8 cellular contexts compared by ENCODE assay signal in genomic region chr17:79992657-79993389, GRCh38. TPM values are rescaled to one million over a fixed set of nuclear protein-coding genes. Genes with fewer than 3 reads are reported as not detected.
DNase-seq lines count a peak whose midpoint lies in the region; ATAC-seq, FAIRE-seq and TF ChIP-seq lines count a peak whose summit lies in the region.

No MANE protein-coding gene starts in this region.

- no peaks in the 10 kb centered on the region for H3K9me2 ChIP-seq in PC-3 (replicated peaks; ENCODE audit: low read length)

- H3K27ac ChIP-seq in PC-3 (ENCODE audit: low read length) (no peak overlapping the region), epithelial cell of prostate (peak overlapping the region; percentile 96), pancreas (peak overlapping the region; percentile 13 to 47 (median 42))

- POLR2A ChIA-PET in PC-3 (lab: Charles Lee; ENCODE audit: unreplicated experiment) = interaction anchor here (0.6 kb wide), 1 partner anchor 267 kb away, joined by 3 read pairs; no protein-coding TSS in a partner anchor

- DNase-seq in DMS79 treated with DMSO at 0.1 percent for 48 hours (lab: John Stamatoyannopoulos, UW) (peak; percentile 30), DMS79 (lab: John Stamatoyannopoulos, UW) (no peak), PC-3 (no peak), epithelial cell of prostate (ENCODE audit: low read depth, low spot score) (no peak), pancreas (no peak), dedifferentiated amniotic fluid mesenchymal stem cell (ENCODE audit: extremely low spot score) (no peak), D721Med (ENCODE audit: insufficient read length, low spot score) (no peak)

- intact Hi-C loops in PC-3 (cut with micrococcal nuclease) = loop anchor here (1.0 to 5.0 kb wide), 3 partner anchors 76 to 241 kb away; no protein-coding TSS in a partner anchor
- intact Hi-C loops in pancreas (cut with DNase I) = loop anchor here in 1 of 3 donors (5.0 kb wide), 2 partner anchors 186 to 201 kb away; no protein-coding TSS in a partner anchor

- CTCF ChIA-PET in PC-3 (lab: Charles Lee) = interaction anchor here (0.6 to 1.3 kb wide), 4 partner anchors 149 to 204 kb away, joined by 3 to 9 read pairs (median 6); partner anchors contain the start of gene CBX4

- H3K4me2 ChIP-seq in PC-3 (ENCODE audit: low read length) = peak overlapping the region; percentile 96

- H3K27me3 ChIP-seq in PC-3 (ENCODE audit: low read length) = no peaks in the 10 kb centered on the region
- H3K27me3 ChIP-seq in pancreas = no peaks in the 10 kb centered on the region

- H3K36me3 ChIP-seq in PC-3 (ENCODE audit: low read depth, low read length) (no peaks in the 10 kb centered on the region), pancreas (no peaks in the 10 kb centered on the region)

- peak overlapping the region; percentile 88 for H2AFZ ChIP-seq in PC-3 (ENCODE audit: low read length)

- no peaks in the 10 kb centered on the region for H3K79me2 ChIP-seq in PC-3 (ENCODE audit: low read length)

- FAIRE-seq in pancreas (lab: Jason Lieb, UNC) (no peak), D721Med (lab: Jason Lieb, UNC) (no peak)

- H3K4me1 ChIP-seq in PC-3 (ENCODE audit: insufficient read depth, low read length) (peaks cover 31% of the 10 kb centered on the region), pancreas (peaks cover 22 to 53% (median 36%) of the 10 kb centered on the region in 3 donors)

- peaks cover under 1% of the 10 kb centered on the region for H3F3A ChIP-seq in PC-3 (ENCODE audit: low read length, unreplicated experiment)

- TSS peak; percentile 44 for BruUV-seq in PC-3 (replicated peaks; lab: Mats Ljungman, UMichigan)

- TF ChIP-seq CTCF in PC-3 (conservative IDR thresholded peaks at IDR 0.05; ENCODE audit: low read depth, low read length) (no peak), pancreas (IDR thresholded peaks at IDR 0.05) (no peak), D721Med (IDR thresholded peaks at IDR 0.05; ENCODE audit: insufficient read depth, missing control alignments) (no peak)

- 0 out of 2 replicates have a peak overlapping the region, but pooled peaks have one; percentile 73 for H3K9ac ChIP-seq in PC-3 (ENCODE audit: low read length)

- ATAC-seq in PC-3 (peak; percentile 3), pancreas (peak in 3 of 4 donors; percentile 1 to 21 (median 3)), GM21515 (IDR thresholded peaks at IDR 0.05; ENCODE audit: unreplicated experiment) (no peak)

- H4K20me1 ChIP-seq in PC-3 (ENCODE audit: low read length) = no peaks in the 10 kb centered on the region

- H3K9me3 ChIP-seq in PC-3 (ENCODE audit: low read length) (no peaks in the 10 kb centered on the region), pancreas (no peaks in the 10 kb centered on the region)

- 66 to 75% methylated on average over 9 of the region's 9 CpGs for WGBS in pancreas, 2 donors

- H3K4me3 ChIP-seq in PC-3 (ENCODE audit: low read length) (peak overlapping the region; percentile 74), pancreas (no peak overlapping the region)

RNA-seq across cellular contexts. Expression of gene TBC1D16, which starts 42.8 kb away (rescaled TPM):
- 23.7 and 24.6 TPM in 2 replicates for total RNA-seq in PC-3 (2014; rRNA removed)
- total RNA-seq in pancreas = 10 to 100 TPM; 17.1 to 31.4 (median 22.6) TPM
- polyA plus RNA-seq in pancreas = 10 to 100 TPM in 1 of 2 donors, 1 to 10 TPM in 1; 4.9 to 14.9 TPM

RNA-seq across cellular contexts. Expression of gene CCDC40, which starts 43.6 kb away (rescaled TPM):
- total RNA-seq in PC-3 (2014; rRNA removed) = 5.3 and 7.5 TPM in 2 replicates
- 1 to 10 TPM; 1.9 to 6.2 (median 3.1) TPM for total RNA-seq in pancreas
- 10 to 100 TPM in 1 of 2 donors, 1 to 10 TPM in 1; 3.5 to 12.3 TPM for polyA plus RNA-seq in pancreas
